ENCODE assay signal across 20 cellular contexts in the genomic region with DNA sequence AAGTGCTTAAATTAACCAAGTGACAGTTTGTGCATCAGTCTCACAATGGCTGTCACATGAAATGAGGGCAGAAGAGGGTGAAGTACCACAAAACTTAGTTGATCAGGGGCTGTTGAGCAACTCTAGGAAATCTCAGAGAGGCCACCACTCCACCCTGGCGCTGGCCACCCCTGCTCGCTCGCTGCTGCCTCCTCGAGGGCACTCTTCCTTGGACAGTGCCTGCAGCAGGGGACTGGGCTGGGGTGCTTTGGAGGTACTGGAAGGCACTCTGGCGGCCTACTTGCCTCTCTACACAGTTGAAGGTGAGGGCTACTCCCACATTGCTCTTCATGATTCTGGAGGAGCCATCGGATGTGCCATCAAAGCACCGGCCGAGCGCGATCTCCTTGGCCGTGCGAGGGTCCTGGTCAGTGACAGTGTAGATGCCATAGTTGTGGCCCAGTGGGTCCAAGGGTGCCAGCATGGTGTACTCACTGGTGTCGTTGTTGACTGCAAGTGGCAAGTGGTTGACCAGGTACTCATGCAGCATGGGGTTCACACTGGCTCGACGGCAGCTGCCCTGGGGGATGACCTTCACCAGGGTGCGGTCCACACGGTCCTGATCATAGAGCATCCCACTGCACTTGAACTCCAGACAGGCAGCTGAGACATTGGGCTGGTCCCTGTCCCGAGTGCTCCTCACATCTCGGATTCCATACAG. TPM values are rescaled to one million over a fixed set of nuclear protein-coding genes. Genes with fewer than 3 reads are reported as not detected.
"Had no signal": no experiment of that assay in that cellular context is flagged by ENCODE, and none has a peak within 500 bp of the region (broad histone marks: within the 10 kb centered on the region; RNA-seq: fewer than 3 reads in every experiment).

No MANE protein-coding gene starts in this region.

- H3K9me3 Mint-ChIP-seq: activated naive CD8-positive, alpha-beta T cell treated with anti-CD3 and anti-CD28 coated beads, Interleukin-2, amount 10 ng/mL, durations not matched to agents 7 days and 5 days; brain; mesothelial cell of epicardium; natural killer cell treated with Interleukin-12 subunit alpha and Interleukin-12 subunit beta and Interleukin-15 and Interleukin-18, amount 100 ng/mL, for 72 hours had no signal

- ATAC-seq: left lobe of liver; natural killer cell treated with Interleukin-12 subunit alpha and Interleukin-12 subunit beta and Interleukin-15 and Interleukin-18, amount 100 ng/mL, for 72 hours had no signal

- H3K27me3 ChIP-seq: transverse colon had no signal

- H3K36me3 ChIP-seq: transverse colon had no signal

- H3K27ac Mint-ChIP-seq: activated naive CD8-positive, alpha-beta T cell treated with anti-CD3 and anti-CD28 coated beads, Interleukin-2, amount 10 ng/mL, durations not matched to agents 7 days and 5 days; mesothelial cell of epicardium; natural killer cell treated with Interleukin-12 subunit alpha and Interleukin-12 subunit beta and Interleukin-15 and Interleukin-18, amount 100 ng/mL, for 72 hours had no signal

- H3K4me3 ChIP-seq: lung, transverse colon had no signal

- H3K36me3 Mint-ChIP-seq: activated naive CD8-positive, alpha-beta T cell treated with anti-CD3 and anti-CD28 coated beads, Interleukin-2, amount 10 ng/mL, durations not matched to agents 7 days and 5 days; brain; mesothelial cell of epicardium; natural killer cell treated with Interleukin-12 subunit alpha and Interleukin-12 subunit beta and Interleukin-15 and Interleukin-18, amount 100 ng/mL, for 72 hours had no signal

- H3K4me3 Mint-ChIP-seq: activated naive CD8-positive, alpha-beta T cell treated with anti-CD3 and anti-CD28 coated beads, Interleukin-2, amount 10 ng/mL, durations not matched to agents 7 days and 5 days; brain; mesothelial cell of epicardium; natural killer cell treated with Interleukin-12 subunit alpha and Interleukin-12 subunit beta and Interleukin-15 and Interleukin-18, amount 100 ng/mL, for 72 hours had no signal

- H3K27me3 Mint-ChIP-seq: brain; natural killer cell treated with Interleukin-12 subunit alpha and Interleukin-12 subunit beta and Interleukin-15 and Interleukin-18, amount 100 ng/mL, for 72 hours had no signal

- DNase-seq: activated CD4-positive, CD25-positive, alpha-beta regulatory T cell treated with anti-CD3 and anti-CD28 coated beads, Interleukin-2, amount 50 U/mL, for 72 hours; activated CD8-positive, alpha-beta memory T cell treated with anti-CD3 and anti-CD28 coated beads for 24 hours; activated naive CD8-positive, alpha-beta T cell treated with anti-CD3 and anti-CD28 coated beads, Interleukin-2, amount 10 ng/mL, durations not matched to agents 7 days and 5 days; caudate nucleus; foreskin melanocyte; glutamatergic neuron; hippocampal formation; kidney; stimulated activated CD4-positive, alpha-beta T cell treated with anti-CD3 and anti-CD28 coated beads, Interleukin-12 subunit alpha, Interleukin-12 subunit beta, amount 100 ng/mL, for 4 hours; stimulated activated CD4-positive, alpha-beta T cell treated with anti-CD3 and anti-CD28 coated beads, Interleukin-1b, Interleukin-23, amount 100 ng/mL, for 48 hours; stimulated activated CD8-positive, alpha-beta memory T cell treated with anti-CD3 and anti-CD28 coated beads, Interleukin-4, amount 100 ng/mL, for 48 hours; stimulated activated naive CD4-positive, alpha-beta T cell treated with Interleukin-2 at 50 U/mL for 16 hours; transverse colon had no signal

- H3K9me3 ChIP-seq: transverse colon had no signal

RNA-seq across cellular contexts. Expression of a gene that starts 14.5 kb away (rescaled TPM):
- total RNA-seq: epithelial cell of proximal tubule; T-helper 1 cell treated with Interleukin-12 subunit alpha and Interleukin-12 subunit beta and Interleukin-4 antibody, amounts not matched to agents 30 ng/mL and 1 ng/mL, for 36 hours had no signal
